1 cellular context compared by ENCODE assay signal in the genomic region with DNA sequence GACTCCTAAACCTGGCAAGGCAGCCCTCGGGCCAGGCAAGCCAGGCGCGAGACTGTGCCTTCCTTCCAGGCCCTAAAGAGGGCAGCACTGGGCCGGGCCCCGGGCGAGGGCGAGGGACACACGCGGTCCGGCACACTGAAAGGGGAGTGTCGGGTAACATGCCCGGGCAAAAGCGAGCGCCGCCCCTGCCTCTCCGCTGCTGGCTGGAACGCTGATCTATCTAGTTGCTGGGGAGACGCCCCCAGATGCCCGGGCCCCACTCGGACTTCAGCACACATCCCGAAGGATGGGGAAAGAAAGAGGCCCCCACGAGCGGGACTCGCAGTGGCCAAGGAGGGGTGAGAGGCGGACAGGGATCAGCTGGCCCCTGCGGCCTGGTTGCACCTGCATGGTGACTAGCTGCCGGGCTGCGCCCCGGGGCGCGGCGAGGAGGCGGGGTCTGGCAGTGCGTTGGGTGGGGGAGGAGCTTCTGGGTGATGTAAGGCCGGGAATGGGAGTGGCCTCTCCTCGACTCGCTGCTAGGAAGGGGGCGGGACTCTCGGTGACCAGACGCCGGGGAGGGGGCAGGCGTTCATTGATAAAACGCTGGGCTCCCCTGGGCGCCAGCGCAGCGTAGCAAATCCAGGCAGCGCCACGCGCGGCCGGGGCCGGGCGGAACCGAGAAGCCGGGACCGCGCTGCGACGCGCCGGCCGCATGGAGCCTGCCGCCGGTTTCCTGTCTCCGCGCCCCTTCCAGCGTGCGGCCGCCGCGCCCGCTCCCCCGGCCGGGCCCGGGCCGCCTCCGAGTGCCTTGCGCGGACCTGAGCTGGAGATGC.
TF ChIP-seq lines count a peak whose summit lies in the region.

TSS of gene PLK3 (plus strand) at position 608 of the 815 bp plus-strand sequence. CDS start at position 695, 87 bp downstream.

TF ChIP-seq in K562, 482 proteins besides CTCF, POLR2A, EP300 and RAD21 (continued from another document and continues in another):
- peak; percentile 91 for TF ChIP-seq CEBPG (CRISPR knock-in tag; IDR thresholded peaks at IDR 0.05)
- TF ChIP-seq CEBPG (tag; conservative IDR thresholded peaks at IDR 0.05 in 1 of 2, IDR thresholded peaks at IDR 0.05 in 1 of 2), result peak in 1 of 2 experiments; percentile 53; a peak in 1 of 4 replicates
- TF ChIP-seq SMARCE1 (IDR thresholded peaks at IDR 0.05), result peak; percentile 64; the same call in 1 of the 2 replicates
- TF ChIP-seq DMBX1 (CRISPR knock-in tag; IDR thresholded peaks at IDR 0.05; ENCODE audit: borderline replicate concordance), result peak; percentile 57; the same call in 1 of the 2 replicates
- TF ChIP-seq GTF2E2 (tag; IDR thresholded peaks at IDR 0.05), result 0 out of 2 replicates have a peak, but pooled peaks have one; percentile 27
- TF ChIP-seq TAF15 (IDR thresholded peaks at IDR 0.05; ENCODE audit: low read depth, low read length), result no peak
- peak; percentile 87 for TF ChIP-seq PKNOX1 (IDR thresholded peaks at IDR 0.05)
- no peak for TF ChIP-seq ZNF140 (CRISPR knock-in tag; IDR thresholded peaks at IDR 0.05)
- TF ChIP-seq, protein P1, sequence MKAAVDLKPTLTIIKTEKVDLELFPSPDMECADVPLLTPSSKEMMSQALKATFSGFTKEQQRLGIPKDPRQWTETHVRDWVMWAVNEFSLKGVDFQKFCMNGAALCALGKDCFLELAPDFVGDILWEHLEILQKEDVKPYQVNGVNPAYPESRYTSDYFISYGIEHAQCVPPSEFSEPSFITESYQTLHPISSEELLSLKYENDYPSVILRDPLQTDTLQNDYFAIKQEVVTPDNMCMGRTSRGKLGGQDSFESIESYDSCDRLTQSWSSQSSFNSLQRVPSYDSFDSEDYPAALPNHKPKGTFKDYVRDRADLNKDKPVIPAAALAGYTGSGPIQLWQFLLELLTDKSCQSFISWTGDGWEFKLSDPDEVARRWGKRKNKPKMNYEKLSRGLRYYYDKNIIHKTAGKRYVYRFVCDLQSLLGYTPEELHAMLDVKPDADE (conservative IDR thresholded peaks at IDR 0.05; ENCODE audit: control insufficient read depth, low read depth, low read length), result peak; percentile 81
- TF ChIP-seq MGA (IDR thresholded peaks at IDR 0.05), result peak; percentile 97
- TF ChIP-seq ZNF695 (CRISPR knock-in tag; IDR thresholded peaks at IDR 0.05), result no peak
- TF ChIP-seq C11orf30 (IDR thresholded peaks at IDR 0.05; ENCODE audit: low read depth), result no peak
- TF ChIP-seq NCOA2 (IDR thresholded peaks at IDR 0.05; ENCODE audit: partially characterized antibody in 2 of 2), result no peak
- TF ChIP-seq HLTF (IDR thresholded peaks at IDR 0.05), result peak; percentile 7; the same call in 1 of the 2 replicates
- TF ChIP-seq, protein P2, sequence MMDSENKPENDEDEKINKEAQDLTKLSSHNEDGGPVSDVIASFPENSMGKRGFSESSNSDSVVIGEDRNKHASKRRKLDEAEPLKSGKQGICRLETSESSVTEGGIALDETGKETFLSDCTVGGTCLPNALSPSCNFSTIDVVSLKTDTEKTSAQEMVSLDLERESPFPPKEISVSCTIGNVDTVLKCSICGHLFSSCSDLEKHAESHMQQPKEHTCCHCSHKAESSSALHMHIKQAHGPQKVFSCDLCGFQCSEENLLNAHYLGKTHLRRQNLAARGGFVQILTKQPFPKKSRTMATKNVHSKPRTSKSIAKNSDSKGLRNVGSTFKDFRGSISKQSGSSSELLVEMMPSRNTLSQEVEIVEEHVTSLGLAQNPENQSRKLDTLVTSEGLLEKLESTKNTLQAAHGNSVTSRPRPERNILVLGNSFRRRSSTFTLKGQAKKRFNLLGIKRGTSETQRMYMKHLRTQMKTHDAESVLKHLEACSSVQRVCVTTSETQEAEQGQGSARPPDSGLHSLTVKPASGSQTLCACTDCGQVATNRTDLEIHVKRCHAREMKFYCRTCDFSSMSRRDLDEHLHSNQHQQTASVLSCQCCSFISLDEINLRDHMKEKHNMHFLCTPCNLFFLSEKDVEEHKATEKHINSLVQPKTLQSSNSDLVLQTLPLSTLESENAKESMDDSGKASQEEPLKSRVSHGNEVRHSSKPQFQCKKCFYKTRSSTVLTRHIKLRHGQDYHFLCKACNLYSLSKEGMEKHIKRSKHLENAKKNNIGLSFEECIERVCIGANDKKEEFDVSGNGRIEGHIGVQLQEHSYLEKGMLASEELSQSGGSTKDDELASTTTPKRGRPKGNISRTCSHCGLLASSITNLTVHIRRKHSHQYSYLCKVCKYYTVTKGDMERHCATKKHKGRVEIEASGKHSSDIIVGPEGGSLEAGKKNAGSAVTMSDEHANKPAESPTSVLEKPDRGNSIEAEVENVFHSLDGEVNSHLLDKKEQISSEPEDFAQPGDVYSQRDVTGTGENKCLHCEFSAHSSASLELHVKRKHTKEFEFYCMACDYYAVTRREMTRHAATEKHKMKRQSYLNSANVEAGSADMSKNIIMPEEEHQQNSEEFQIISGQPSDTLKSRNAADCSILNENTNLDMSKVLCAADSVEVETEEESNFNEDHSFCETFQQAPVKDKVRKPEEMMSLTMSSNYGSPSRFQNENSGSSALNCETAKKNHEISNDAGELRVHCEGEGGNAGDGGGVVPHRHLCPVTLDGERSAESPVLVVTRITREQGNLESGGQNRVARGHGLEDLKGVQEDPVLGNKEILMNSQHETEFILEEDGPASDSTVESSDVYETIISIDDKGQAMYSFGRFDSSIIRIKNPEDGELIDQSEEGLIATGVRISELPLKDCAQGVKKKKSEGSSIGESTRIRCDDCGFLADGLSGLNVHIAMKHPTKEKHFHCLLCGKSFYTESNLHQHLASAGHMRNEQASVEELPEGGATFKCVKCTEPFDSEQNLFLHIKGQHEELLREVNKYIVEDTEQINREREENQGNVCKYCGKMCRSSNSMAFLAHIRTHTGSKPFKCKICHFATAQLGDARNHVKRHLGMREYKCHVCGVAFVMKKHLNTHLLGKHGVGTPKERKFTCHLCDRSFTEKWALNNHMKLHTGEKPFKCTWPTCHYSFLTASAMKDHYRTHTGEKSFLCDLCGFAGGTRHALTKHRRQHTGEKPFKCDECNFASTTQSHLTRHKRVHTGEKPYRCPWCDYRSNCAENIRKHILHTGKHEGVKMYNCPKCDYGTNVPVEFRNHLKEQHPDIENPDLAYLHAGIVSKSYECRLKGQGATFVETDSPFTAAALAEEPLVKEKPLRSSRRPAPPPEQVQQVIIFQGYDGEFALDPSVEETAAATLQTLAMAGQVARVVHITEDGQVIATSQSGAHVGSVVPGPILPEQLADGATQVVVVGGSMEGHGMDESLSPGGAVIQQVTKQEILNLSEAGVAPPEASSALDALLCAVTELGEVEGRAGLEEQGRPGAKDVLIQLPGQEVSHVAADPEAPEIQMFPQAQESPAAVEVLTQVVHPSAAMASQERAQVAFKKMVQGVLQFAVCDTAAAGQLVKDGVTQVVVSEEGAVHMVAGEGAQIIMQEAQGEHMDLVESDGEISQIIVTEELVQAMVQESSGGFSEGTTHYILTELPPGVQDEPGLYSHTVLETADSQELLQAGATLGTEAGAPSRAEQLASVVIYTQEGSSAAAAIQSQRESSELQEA (IDR thresholded peaks at IDR 0.05; ENCODE audit: low read depth), result no peak; the same call in 1 of the 2 replicates
- no peak for TF ChIP-seq XRCC3 (IDR thresholded peaks at IDR 0.05)
- no peak for TF ChIP-seq YBX1 (IDR thresholded peaks at IDR 0.05)
- TF ChIP-seq CBX1 (IDR thresholded peaks at IDR 0.05; ENCODE audit: low read depth), result no peak; the same call in none of the 2 replicates
- peak; percentile 79; the same call in 1 of the 2 replicates for TF ChIP-seq ZNF584 (CRISPR knock-in tag; IDR thresholded peaks at IDR 0.05; ENCODE audit: low read depth)
- no peak for TF ChIP-seq MIER1 (IDR thresholded peaks at IDR 0.05; ENCODE audit: low read depth)
- TF ChIP-seq TCF3 (CRISPR knock-in tag; IDR thresholded peaks at IDR 0.05), result no peak
- TF ChIP-seq, protein P3, sequence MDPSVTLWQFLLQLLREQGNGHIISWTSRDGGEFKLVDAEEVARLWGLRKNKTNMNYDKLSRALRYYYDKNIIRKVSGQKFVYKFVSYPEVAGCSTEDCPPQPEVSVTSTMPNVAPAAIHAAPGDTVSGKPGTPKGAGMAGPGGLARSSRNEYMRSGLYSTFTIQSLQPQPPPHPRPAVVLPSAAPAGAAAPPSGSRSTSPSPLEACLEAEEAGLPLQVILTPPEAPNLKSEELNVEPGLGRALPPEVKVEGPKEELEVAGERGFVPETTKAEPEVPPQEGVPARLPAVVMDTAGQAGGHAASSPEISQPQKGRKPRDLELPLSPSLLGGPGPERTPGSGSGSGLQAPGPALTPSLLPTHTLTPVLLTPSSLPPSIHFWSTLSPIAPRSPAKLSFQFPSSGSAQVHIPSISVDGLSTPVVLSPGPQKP (CRISPR knock-in tag; IDR thresholded peaks at IDR 0.05), result no peak
- no peak for TF ChIP-seq HMG20B (CRISPR knock-in tag; IDR thresholded peaks at IDR 0.05)
- TF ChIP-seq CBFA2T3 (IDR thresholded peaks at IDR 0.05), result peak; percentile 51
- TF ChIP-seq, protein P4, sequence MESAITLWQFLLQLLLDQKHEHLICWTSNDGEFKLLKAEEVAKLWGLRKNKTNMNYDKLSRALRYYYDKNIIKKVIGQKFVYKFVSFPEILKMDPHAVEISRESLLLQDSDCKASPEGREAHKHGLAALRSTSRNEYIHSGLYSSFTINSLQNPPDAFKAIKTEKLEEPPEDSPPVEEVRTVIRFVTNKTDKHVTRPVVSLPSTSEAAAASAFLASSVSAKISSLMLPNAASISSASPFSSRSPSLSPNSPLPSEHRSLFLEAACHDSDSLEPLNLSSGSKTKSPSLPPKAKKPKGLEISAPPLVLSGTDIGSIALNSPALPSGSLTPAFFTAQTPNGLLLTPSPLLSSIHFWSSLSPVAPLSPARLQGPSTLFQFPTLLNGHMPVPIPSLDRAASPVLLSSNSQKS (CRISPR knock-in tag; IDR thresholded peaks at IDR 0.05), result no peak
- peak; percentile 7; the same call in 1 of the 2 replicates for TF ChIP-seq STAT5A (IDR thresholded peaks at IDR 0.05; ENCODE audit: borderline replicate concordance, low read length)
- no peak; the same call in 1 of the 2 replicates for TF ChIP-seq KAT7 (CRISPR knock-in tag; IDR thresholded peaks at IDR 0.05; ENCODE audit: borderline replicate concordance)
